20 cellular contexts compared by ENCODE assay signal in the genomic region with DNA sequence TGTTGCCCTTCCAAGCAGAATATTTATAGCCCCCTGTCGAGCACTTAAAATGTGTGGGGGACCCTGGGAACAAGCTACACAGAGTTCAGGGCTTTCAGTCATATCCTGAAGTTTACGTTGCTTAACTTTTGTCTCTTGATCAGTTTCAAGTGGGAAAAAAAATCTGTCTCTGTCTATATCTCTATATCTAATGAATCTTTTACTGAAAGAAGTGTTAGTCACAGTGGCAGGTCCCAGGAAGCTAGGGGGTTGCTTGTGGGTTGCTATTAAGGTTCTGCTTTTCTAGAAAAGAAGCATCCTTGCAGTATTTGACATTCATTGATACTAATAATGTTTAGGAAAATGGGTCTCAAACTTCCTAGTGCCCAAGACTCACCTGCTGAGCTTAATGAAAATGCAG.
DNase-seq lines count a peak whose midpoint lies in the region; ATAC-seq and TF ChIP-seq lines count a peak whose summit lies in the region.
"Had no signal": no experiment of that assay in that cellular context is flagged by ENCODE, and none has a peak within 500 bp of the region (broad histone marks: within the 10 kb centered on the region; RNA-seq: fewer than 3 reads in every experiment).

No MANE protein-coding gene starts in this region.

- no peaks in the 10 kb centered on the region for H3K36me3 Mint-ChIP-seq in memory B cell
- H3K36me3 Mint-ChIP-seq: stimulated activated naive B cell treated with anti-CD40 and anti-IgM and Interleukin-4, amounts not matched to agents 10 μg/mL and 1 μg/mL and 100 μg/mL, for 72 hours had no signal

- peak; percentile 29 for DNase-seq in activated CD4-positive, alpha-beta T cell treated with anti-CD3 and anti-CD28 coated beads for 48 hours
- DNase-seq in activated CD4-positive, alpha-beta T cell treated with anti-CD3 and anti-CD28 coated beads for 4 hours: no peak
- DNase-seq in GM12864 (ENCODE audit: low read depth): no peak
- DNase-seq in memory B cell (ENCODE audit: low spot score in 2 of 2): no peak
- no peak for DNase-seq in left colon
- no peak for DNase-seq in HAP-1 (ENCODE audit: low spot score in 2 of 2)
- DNase-seq: ACHN; activated CD4-positive, alpha-beta T cell treated with anti-CD3 and anti-CD28 coated beads for 1 hour; Calu3; endodermal cell; foreskin keratinocyte; NCI-H1436 treated with DMSO at 0.1 percent for 48 hours; NCI-H345; stimulated activated naive B cell treated with anti-CD40 and anti-IgM and Interleukin-4, amounts not matched to agents 10 μg/mL and 1 μg/mL and 100 μg/mL, for 72 hours; SW 1271; uterus had no signal

- no peaks in the 10 kb centered on the region for H3K9me2 ChIP-seq in SU-DHL-6 (replicated peaks; ENCODE audit: insufficient read depth, low read length)

- H3F3A ChIP-seq in SU-DHL-6 (ENCODE audit: insufficient read depth): peaks cover 17% of the 10 kb centered on the region

- peaks cover 27% of the 10 kb centered on the region for H3K4me1 Mint-ChIP-seq in memory B cell

- H3K27me3 ChIP-seq in SU-DHL-6 (ENCODE audit: low read length) (no peaks in the 10 kb centered on the region), HAP-1 (ENCODE audit: low read depth) (no peaks in the 10 kb centered on the region)
- H3K27me3 ChIP-seq: foreskin keratinocyte, neural progenitor cell, uterus had no signal

- H3K4me2 ChIP-seq in SU-DHL-6 (ENCODE audit: low read depth, low read length, poor library complexity, severe bottlenecking): peak overlapping the region; percentile 99
- H3K4me2 ChIP-seq: KMS-11, neural progenitor cell had no signal

- peak overlapping the region; percentile 78; the same call in 1 of the 2 replicates for H3K4me3 ChIP-seq in GM12864 (ENCODE audit: low read depth, low read length)
- no peak overlapping the region for H3K4me3 ChIP-seq in SU-DHL-6 (ENCODE audit: insufficient read depth, low read length, poor library complexity, severe bottlenecking)
- no peak overlapping the region for H3K4me3 ChIP-seq in HAP-1
- H3K4me3 ChIP-seq: neural progenitor cell, uterus had no signal

- in situ Hi-C loops in HAP-1 (cut with MboI; ENCODE audit: low sequenced_read_pairs): no loop called here

- H3K9ac ChIP-seq in SU-DHL-6 (ENCODE audit: low read length): 0 out of 2 replicates have a peak overlapping the region, but pooled peaks have one; percentile 31
- H3K9ac ChIP-seq: KMS-11, neural progenitor cell had no signal

- intact Hi-C loops in left colon (cut with DNase I, micrococcal nuclease): no loop called here

- no peak overlapping the region for H2AFZ ChIP-seq in SU-DHL-6 (ENCODE audit: low read depth, low read length, severe bottlenecking)
- H2AFZ ChIP-seq: neural progenitor cell had no signal

- no peaks in the 10 kb centered on the region for H3K9me3 ChIP-seq in SU-DHL-6 (ENCODE audit: insufficient read depth, low read length)
- H3K9me3 ChIP-seq in HAP-1: no peaks in the 10 kb centered on the region
- H3K9me3 ChIP-seq: uterus had no signal

- TF ChIP-seq CTCF in GM12864 (IDR thresholded peaks at IDR 0.05; ENCODE audit: low read depth, low read length, missing control alignments) (no peak), SU-DHL-6 (IDR thresholded peaks at IDR 0.05; ENCODE audit: insufficient read depth, low read length, poor library complexity, severe bottlenecking) (no peak)

- no peaks in the 10 kb centered on the region for H3K27me3 Mint-ChIP-seq in memory B cell

- peak overlapping the region; percentile 21 for H3K4me3 Mint-ChIP-seq in memory B cell
- H3K4me3 Mint-ChIP-seq: endodermal cell; neural progenitor cell; stimulated activated naive B cell treated with anti-CD40 and anti-IgM and Interleukin-4, amounts not matched to agents 10 μg/mL and 1 μg/mL and 100 μg/mL, for 72 hours had no signal

- H3K4me1 ChIP-seq in HAP-1: peaks cover 29% of the 10 kb centered on the region
- H3K4me1 ChIP-seq: uterus had no signal

- no peak overlapping the region for H3K27ac Mint-ChIP-seq in memory B cell
- H3K27ac Mint-ChIP-seq: endodermal cell; neural progenitor cell; stimulated activated naive B cell treated with anti-CD40 and anti-IgM and Interleukin-4, amounts not matched to agents 10 μg/mL and 1 μg/mL and 100 μg/mL, for 72 hours had no signal

- ATAC-seq in memory B cell (ENCODE audit: low read depth) (peak; percentile 30), left colon (no peak)
- ATAC-seq in activated CD4-positive, CD25-positive, alpha-beta regulatory T cell treated with anti-CD3 and anti-CD28 coated beads, Interleukin-2, amount 50 U/mL, for 24 hours: no peak
- ATAC-seq: foreskin keratinocyte; stimulated activated naive B cell treated with anti-CD40 and anti-IgM and Interleukin-4, amounts not matched to agents 10 μg/mL and 1 μg/mL and 100 μg/mL, for 72 hours had no signal

- H3K9me3 Mint-ChIP-seq in memory B cell: no peaks in the 10 kb centered on the region
- H3K9me3 Mint-ChIP-seq: endodermal cell; stimulated activated naive B cell treated with anti-CD40 and anti-IgM and Interleukin-4, amounts not matched to agents 10 μg/mL and 1 μg/mL and 100 μg/mL, for 72 hours had no signal

- no peaks in the 10 kb centered on the region for H4K20me1 ChIP-seq in SU-DHL-6 (ENCODE audit: low read depth, low read length)

- peaks cover 92% of the 10 kb centered on the region for H3K79me2 ChIP-seq in SU-DHL-6 (ENCODE audit: insufficient read depth, low read length)

- H3K36me3 ChIP-seq in SU-DHL-6 (ENCODE audit: low read length) (peaks cover 14% of the 10 kb centered on the region; the same call in 1 of the 2 replicates), HAP-1 (replicated peaks) (no peaks in the 10 kb centered on the region)
- H3K36me3 ChIP-seq: neural progenitor cell, uterus had no signal

- H3K27ac ChIP-seq in SU-DHL-6 (ENCODE audit: low read depth, low read length): peak overlapping the region; percentile 49; the same call in 1 of the 2 replicates
- H3K27ac ChIP-seq: foreskin keratinocyte, KMS-11, neural progenitor cell had no signal
